Comparison of ENCODE assay signal across 23 cellular contexts in the genomic region with DNA sequence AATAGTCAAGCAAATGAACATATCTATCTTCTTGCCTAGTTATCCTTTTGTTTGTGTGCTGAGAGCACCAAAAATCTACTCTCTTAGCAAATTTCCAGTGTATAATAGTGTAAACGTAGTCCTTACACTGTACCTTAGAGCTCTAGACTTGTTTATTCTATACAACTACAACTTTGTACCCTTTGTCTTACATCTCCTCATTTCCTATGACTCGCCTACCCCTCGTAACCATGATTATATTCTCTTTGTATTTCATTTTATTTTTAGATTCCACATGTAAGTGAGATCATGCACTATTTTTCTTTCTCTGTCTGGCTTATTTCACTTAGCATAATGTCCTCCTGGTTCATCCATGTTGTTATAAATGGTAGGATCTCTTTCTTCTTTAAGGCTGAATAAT. TPM values are rescaled to one million over a fixed set of nuclear protein-coding genes. Genes with fewer than 3 reads are reported as not detected.
A peak's percentile ranks its signal among the peaks of the same experiment; 100 is the strongest.
DNase-seq lines count a peak whose midpoint lies in the region; TF ChIP-seq lines count a peak whose summit lies in the region.
"Had no signal": no experiment of that assay in that cellular context is flagged by ENCODE, and none has a peak within 500 bp of the region (broad histone marks: within the 10 kb centered on the region; RNA-seq: fewer than 3 reads in every experiment).

No MANE protein-coding gene starts in this region.

- no peak overlapping the region for H3K27ac ChIP-seq in mammary epithelial cell (ENCODE audit: insufficient read depth, low read depth, low read length)
- H3K27ac ChIP-seq: 22Rv1; A549; BLaER1 treated with 17β-estradiol and CSF1 and Interleukin-3, amounts not matched to agents 10 nM and 100 nM had no signal

- BruUV-seq in mammary epithelial cell (replicated peaks; lab: Mats Ljungman, UMichigan) (no TSS peak), MCF 10A (replicated peaks; lab: Mats Ljungman, UMichigan) (no TSS peak)

- H3K27ac Mint-ChIP-seq in MCF 10A (ENCODE audit: low read depth, unreplicated experiment) = no peak overlapping the region
- H3K27ac Mint-ChIP-seq: CD14-positive monocyte; CD4-positive, alpha-beta T cell; CD8-positive, alpha-beta memory T cell; GM23338; H9 had no signal

- POLR2A ChIA-PET in MCF 10A (lab: Yijun Ruan, JAX) = no interaction called here

- DNase-seq in mammary epithelial cell (peak; percentile 13), MCF 10A (ENCODE audit: unreplicated experiment) (no peak), dermis blood vessel endothelial cell (peak; percentile 35), kidney tubule cell (ENCODE audit: low spot score) (peak; percentile 23), dedifferentiated amniotic fluid mesenchymal stem cell (ENCODE audit: extremely low spot score) (no peak), DMS53 (lab: John Stamatoyannopoulos, UW) (no peak)
- DNase-seq: ACHN; AML-193; BE2C; CD4-positive, alpha-beta T cell; CD8-positive, alpha-beta memory T cell; DMS 273 treated with DMSO at 0.1 percent for 48 hours; DMS79 treated with DMSO at 0.1 percent for 48 hours; GF-D8; H9 had no signal

- H3K4me1 ChIP-seq in mammary epithelial cell (ENCODE audit: insufficient read depth, low read length) = no peaks in the 10 kb centered on the region
- H3K4me1 ChIP-seq: A549; BE2C; BLaER1 treated with 17β-estradiol and CSF1 and Interleukin-3, amounts not matched to agents 10 nM and 100 nM had no signal

- WGBS in mammary epithelial cell (ENCODE audit: low coverage, missing lambda C conversion rate) = 27% methylated on average over 3 of the region's 3 CpGs

- H3K9ac ChIP-seq in mammary epithelial cell (ENCODE audit: insufficient read depth, low read length) = no peak overlapping the region
- H3K9ac ChIP-seq: BLaER1 treated with 17β-estradiol and CSF1 and Interleukin-3, amounts not matched to agents 10 nM and 100 nM had no signal

- peaks cover 4% of the 10 kb centered on the region for H3K36me3 Mint-ChIP-seq in MCF 10A (ENCODE audit: insufficient read depth, unreplicated experiment)
- H3K36me3 Mint-ChIP-seq: CD14-positive monocyte; CD8-positive, alpha-beta memory T cell had no signal

- no peaks in the 10 kb centered on the region for H4K20me1 ChIP-seq in mammary epithelial cell (ENCODE audit: insufficient read depth, low read length)
- H4K20me1 ChIP-seq: BLaER1 treated with 17β-estradiol and CSF1 and Interleukin-3, amounts not matched to agents 10 nM and 100 nM had no signal

- CTCF ChIA-PET in mammary epithelial cell (lab: Charles Lee; ENCODE audit: low non-redundant PET) (no interaction called here), MCF 10A (lab: Yijun Ruan, JAX) (no interaction called here)

- peak overlapping the region; percentile 20 for H2AFZ ChIP-seq in mammary epithelial cell (ENCODE audit: low read depth, low read length)
- H2AFZ ChIP-seq: GM23338 had no signal

- no peak overlapping the region for H3K4me2 ChIP-seq in mammary epithelial cell (ENCODE audit: insufficient read depth, low read depth, low read length)
- H3K4me2 ChIP-seq: A549; BLaER1 treated with 17β-estradiol and CSF1 and Interleukin-3, amounts not matched to agents 10 nM and 100 nM; GM23338 had no signal

- in situ Hi-C loops in mammary epithelial cell (cut with MboI; ENCODE audit: low sequenced_read_pairs in 2 of 2) = no loop called here

- H3K9me3 ChIP-seq in mammary epithelial cell (replicated peaks; ENCODE audit: insufficient read depth, low read length) = no peaks in the 10 kb centered on the region
- H3K9me3 ChIP-seq: A549; BE2C; BLaER1 treated with 17β-estradiol and CSF1 and Interleukin-3, amounts not matched to agents 10 nM and 100 nM had no signal

- no peak overlapping the region for H3K4me3 Mint-ChIP-seq in MCF 10A (ENCODE audit: unreplicated experiment)
- H3K4me3 Mint-ChIP-seq: CD14-positive monocyte; CD4-positive, alpha-beta T cell; CD8-positive, alpha-beta memory T cell; GM23338; H9 had no signal

- intact Hi-C loops in mammary epithelial cell (cut with micrococcal nuclease) = no loop called here
- intact Hi-C loops in MCF 10A (cut with micrococcal nuclease) = no loop called here

- dilution Hi-C loops in mammary epithelial cell (cut with HindIII; ENCODE audit: low sequenced_read_pairs) = no loop called here

- H3K36me3 ChIP-seq in mammary epithelial cell (ENCODE audit: insufficient read depth, low read length) = no peaks in the 10 kb centered on the region
- H3K36me3 ChIP-seq: BE2C; BLaER1 treated with 17β-estradiol and CSF1 and Interleukin-3, amounts not matched to agents 10 nM and 100 nM had no signal

- no peaks in the 10 kb centered on the region for H3K79me2 ChIP-seq in mammary epithelial cell (ENCODE audit: insufficient read depth, low read length)

- TF ChIP-seq CTCF in mammary epithelial cell (conservative IDR thresholded peaks at IDR 0.05 in 1 of 2, IDR thresholded peaks at IDR 0.05 in 1 of 2; ENCODE audit: extremely low read depth in 1 of 2, insufficient read depth in 1 of 2, low read depth in 1 of 2, low read length in 2 of 2) (no peak), MCF 10A (IDR thresholded peaks at IDR 0.05; ENCODE audit: unreplicated experiment) (no peak)

- H3K27me3 Mint-ChIP-seq in MCF 10A (ENCODE audit: insufficient read depth, unreplicated experiment) = no peaks in the 10 kb centered on the region
- H3K27me3 Mint-ChIP-seq: CD4-positive, alpha-beta T cell; CD8-positive, alpha-beta memory T cell had no signal

- no peaks in the 10 kb centered on the region for H3K27me3 ChIP-seq in mammary epithelial cell (ENCODE audit: insufficient read depth, low read length)
- H3K27me3 ChIP-seq: BE2C had no signal

- H3K4me3 ChIP-seq in mammary epithelial cell (replicated peaks in 1 of 3; ENCODE audit: insufficient read depth in 1 of 3, low read depth in 2 of 3, low read length in 3 of 3) = no peak overlapping the region
- H3K4me3 ChIP-seq: A549; BLaER1 treated with 17β-estradiol and CSF1 and Interleukin-3, amounts not matched to agents 10 nM and 100 nM; GM23338 had no signal

- H3K4me1 Mint-ChIP-seq in MCF 10A (ENCODE audit: insufficient read depth, unreplicated experiment) = no peaks in the 10 kb centered on the region
- H3K4me1 Mint-ChIP-seq: CD14-positive monocyte; CD8-positive, alpha-beta memory T cell had no signal

- H3K9me3 Mint-ChIP-seq in MCF 10A (ENCODE audit: unreplicated experiment) = peaks cover 16% of the 10 kb centered on the region
- H3K9me3 Mint-ChIP-seq: CD4-positive, alpha-beta T cell; GM23338 had no signal

RNA-seq across cellular contexts. Expression of gene MAGEB5, which starts 37.6 kb away (rescaled TPM):
- total RNA-seq in mammary epithelial cell (not detected), MCF 10A (2022) (not detected in 2 replicates), dermis blood vessel endothelial cell (not detected in 2 replicates)
- not detected for polyA plus RNA-seq in mammary epithelial cell
- not detected for polyA minus RNA-seq in mammary epithelial cell
- total RNA-seq: CD4-positive, alpha-beta T cell; CD8-positive, alpha-beta memory T cell; Daoy; G401; GM23338; H4; H9 had no signal
- polyA plus RNA-seq: A549; CD14-positive monocyte; CD8-positive, alpha-beta memory T cell; GM23338 had no signal

Comparison
In these comparisons a context has a peak if more than half of its experiments do, and no peak if none do; other contexts are left out.
1. DNase-seq: peak in mammary epithelial cell (single experiment), dermis blood vessel endothelial cell (single experiment) and kidney tubule cell (single experiment); none in MCF 10A (single experiment), dedifferentiated amniotic fluid mesenchymal stem cell (single experiment) and DMS53 (single experiment).